In genomic region chr5:115194671-115195070, GRCh38 we compare ENCODE assay signal across 25 cellular contexts. TPM values are rescaled to one million over a fixed set of nuclear protein-coding genes. Genes with fewer than 3 reads are reported as not detected.
DNase-seq lines count a peak whose midpoint lies in the region; ATAC-seq and TF ChIP-seq lines count a peak whose summit lies in the region.
"Had no signal": no experiment of that assay in that cellular context is flagged by ENCODE, and none has a peak within 500 bp of the region (broad histone marks: within the 10 kb centered on the region; RNA-seq: fewer than 3 reads in every experiment).

No MANE protein-coding gene starts in this region.

- peak; percentile 98 for ATAC-seq in left lobe of liver
- ATAC-seq in GM18505 (IDR thresholded peaks at IDR 0.05; ENCODE audit: unreplicated experiment) = no peak
- ATAC-seq: activated CD8-positive, alpha-beta T cell treated with anti-CD3 and anti-CD28 coated beads, Interleukin-2, amount 10 ng/mL, durations not matched to agents 7 days and 5 days; gastroesophageal sphincter had no signal

- peak; percentile 71 for DNase-seq in HT-29 (ENCODE audit: low spot score)
- peak; percentile 84 for DNase-seq in astrocyte of the hippocampus (ENCODE audit: low read depth, low spot score)
- DNase-seq in left lobe of liver (ENCODE audit: low spot score) = peak; percentile 77
- DNase-seq in NCI-H1092 (lab: John Stamatoyannopoulos, UW) = no peak
- DNase-seq in SKM-1 (lab: John Stamatoyannopoulos, UW; ENCODE audit: unreplicated experiment) = no peak
- no peak for DNase-seq in activated CD4-positive, alpha-beta T cell treated with anti-CD3 and anti-CD28 coated beads, Interleukin-2, amount 50 U/mL, for 48 hours
- DNase-seq: 8988T; activated B cell treated with CpG ODN at 0.5 μM for 24 hours; activated CD8-positive, alpha-beta T cell treated with anti-CD3 and anti-CD28 coated beads, Interleukin-2, amount 10 ng/mL, durations not matched to agents 7 days and 5 days; activated T-cell treated with anti-CD3 and anti-CD28 coated beads, Interleukin-2, amount 50 U/mL, for 48 hours; cortex of kidney; DMS 273 treated with DMSO at 0.1 percent for 48 hours; GF-D8; Kasumi-1; NCI-H1417; NCI-H2171 treated with DMSO at 0.1 percent for 48 hours; NCI-H774; spleen; stimulated activated CD4-positive, alpha-beta T cell treated with anti-CD3 and anti-CD28 coated beads, Interleukin-4, amount 100 ng/mL, for 4 hours had no signal

- TF ChIP-seq POLR2A in GM18505 (IDR thresholded peaks at IDR 0.05; ENCODE audit: borderline replicate concordance, extremely low read depth, insufficient read depth, insufficient read length) = no peak

- peak overlapping the region; percentile 88 for H3K27ac ChIP-seq in 22Rv1
- H3K27ac ChIP-seq: gastroesophageal sphincter, neutrophil, SJSA1, spleen had no signal

- TF ChIP-seq CTCF in 22Rv1 (IDR thresholded peaks at IDR 0.05) = no peak

RNA-seq across cellular contexts. Expression of gene TRIM36, which starts 25.0 kb away (rescaled TPM):
- total RNA-seq in HT-29 (2014; rRNA removed; shearing (Covaris generic)) = 1.0 and 2.0 TPM in 2 replicates
- total RNA-seq in left lobe of liver = 0.73 TPM
- total RNA-seq: OCI-LY7 had no signal

Comparison
In these comparisons a context has a peak if more than half of its experiments do, and no peak if none do; other contexts are left out.
1. DNase-seq: peak in HT-29 (single experiment), astrocyte of the hippocampus (single experiment) and left lobe of liver (single experiment); none in NCI-H1092 (single experiment), SKM-1 (single experiment) and activated CD4-positive, alpha-beta T cell treated with anti-CD3 and anti-CD28 coated beads, Interleukin-2, amount 50 U/mL, for 48 hours (0 of 2).